4 cellular contexts compared by ENCODE assay signal in genomic region chr3:195941265-195941815, GRCh38. TPM values are rescaled to one million over a fixed set of nuclear protein-coding genes. Genes with fewer than 3 reads are reported as not detected.
DNase-seq lines count a peak whose midpoint lies in the region; TF ChIP-seq lines count a peak whose summit lies in the region.
"Not testable (repeated sequence)": the region's sequence is repeated elsewhere in the genome, so short reads cannot be mapped to it uniquely, and the experiment has no call there.

No MANE protein-coding gene starts in this region.

- not testable (repeated sequence) for TF ChIP-seq POLR2A in sigmoid colon (IDR thresholded peaks at IDR 0.05)

- peak; percentile 32 for DNase-seq in activated CD8-positive, alpha-beta memory T cell treated with anti-CD3 and anti-CD28 coated beads, Interleukin-2, amount 50 U/mL, for 48 hours
- peak; percentile 30 for DNase-seq in right atrium auricular region (ENCODE audit: low spot score)
- DNase-seq in mesenteric fat pad (ENCODE audit: low spot score), result peak; percentile 88
- peak; percentile 44 for DNase-seq in sigmoid colon

- not testable (repeated sequence) for TF ChIP-seq EP300 in sigmoid colon (IDR thresholded peaks at IDR 0.05)

- H3K4me3 ChIP-seq in right atrium auricular region, sigmoid colon: not testable (repeated sequence)

- H3K27ac ChIP-seq in right atrium auricular region, sigmoid colon: not testable (repeated sequence)

- TF ChIP-seq CTCF in right atrium auricular region (IDR thresholded peaks at IDR 0.05); sigmoid colon (IDR thresholded peaks at IDR 0.05): not testable (repeated sequence)

- intact Hi-C loops in sigmoid colon (cut with DNase I), result not testable (repeated sequence)

- H3K9me3 ChIP-seq in right atrium auricular region, sigmoid colon: not testable (repeated sequence)

- not testable (repeated sequence) for H3K4me1 ChIP-seq in right atrium auricular region, sigmoid colon

- not testable (repeated sequence) for H3K36me3 ChIP-seq in right atrium auricular region, sigmoid colon

- H3K27me3 ChIP-seq in right atrium auricular region, sigmoid colon: not testable (repeated sequence)

- WGBS in sigmoid colon, 2 donors, result 95 to 96% methylated on average over 27 of the region's 27 CpGs

RNA-seq across cellular contexts. Expression of gene TNK2, which starts 33.0 kb away (rescaled TPM):
- total RNA-seq in right atrium auricular region (10 to 100 TPM; 26.5 to 38.6 TPM), mesenteric fat pad (40.5 TPM), sigmoid colon (10 to 100 TPM; 12.5 to 41.0 (median 18.1) TPM)
- 10 to 100 TPM in 2 of 3 donors, 1 to 10 TPM in 1; 8.4 to 44.0 (median 17.1) TPM for polyA plus RNA-seq in sigmoid colon

Comparison
In these comparisons a context has a peak if more than half of its experiments do, and no peak if none do; other contexts are left out.
1. DNase-seq: peak in every context shown above with its lines; median percentile 88 in mesenteric fat pad; 44 in sigmoid colon; 32 in activated CD8-positive, alpha-beta memory T cell treated with anti-CD3 and anti-CD28 coated beads, Interleukin-2, amount 50 U/mL, for 48 hours; 30 in right atrium auricular region.